ENCODE assay signal across 29 cellular contexts in the genomic region with DNA sequence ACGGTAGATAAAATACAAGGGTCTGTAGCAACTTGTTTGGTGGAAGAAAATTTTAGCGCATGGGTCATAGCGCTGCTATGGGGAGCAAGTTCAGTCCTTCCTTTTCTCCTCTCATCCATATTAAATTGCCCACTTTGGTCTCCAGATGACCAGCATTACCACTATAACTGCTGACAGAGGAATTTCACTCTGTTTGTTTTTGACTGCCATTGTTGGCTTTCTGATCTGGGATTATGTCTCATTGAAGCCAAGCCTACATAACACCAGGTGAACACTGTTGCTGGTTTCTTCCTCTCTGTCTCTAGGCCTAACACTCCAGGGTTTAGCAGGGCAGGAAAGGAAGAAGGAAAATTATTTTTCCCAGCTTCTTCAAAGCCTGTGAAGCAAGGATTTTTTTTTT.
"Had no signal": no experiment of that assay in that cellular context is flagged by ENCODE, and none has a peak within 500 bp of the region (broad histone marks: within the 10 kb centered on the region; RNA-seq: fewer than 3 reads in every experiment).

No MANE protein-coding gene starts in this region.

- H3K36me3 ChIP-seq: adrenal gland, breast epithelium had no signal

- ATAC-seq: activated CD8-positive, alpha-beta T cell treated with anti-CD3 and anti-CD28 coated beads, Interleukin-2, amount 10 ng/mL, durations not matched to agents 7 days and 5 days; activated naive CD4-positive, alpha-beta T cell treated with anti-CD3 and anti-CD28 coated beads, Interleukin-2, amount 50 U/mL, for 72 hours; body of pancreas had no signal

- H3K27ac ChIP-seq: adrenal gland, body of pancreas, breast epithelium, PC-9 had no signal

- H3K4me1 ChIP-seq: body of pancreas, breast epithelium had no signal

- H3K27ac Mint-ChIP-seq: activated CD4-positive, alpha-beta T cell treated with anti-CD3 and anti-CD28 coated beads, Interleukin-2, amount 10 ng/mL, durations not matched to agents 7 days and 5 days; activated CD8-positive, alpha-beta T cell treated with anti-CD3 and anti-CD28 coated beads, Interleukin-2, amount 10 ng/mL, durations not matched to agents 7 days and 5 days; activated naive CD4-positive, alpha-beta T cell treated with anti-CD3 and anti-CD28 coated beads, Interleukin-2, amount 50 U/mL, for 72 hours; activated T-cell treated with anti-CD3 and anti-CD28 coated beads, Interleukin-2, amount 50 U/mL, for 24 hours; activated T-helper 2 cell treated with anti-CD3 and anti-CD28 coated beads, Interferon-gamma antibody, Interleukin-2, Interleukin-4, amounts not matched to agents 10 μg/mL and 5 μg/mL and 100 μg/mL, durations not matched to agents 14 hours and 24 hours and 36 hours; T-helper 2 cell treated with Interferon-gamma antibody and Interleukin-4, amounts not matched to agents 5 μg/mL and 100 μg/mL, for 36 hours had no signal

- H3K4me2 ChIP-seq: PC-9 had no signal

- H3K36me3 Mint-ChIP-seq: activated naive CD4-positive, alpha-beta T cell treated with anti-CD3 and anti-CD28 coated beads, Interleukin-2, amount 50 U/mL, for 72 hours had no signal

- H3K4me3 Mint-ChIP-seq: activated CD4-positive, alpha-beta T cell treated with anti-CD3 and anti-CD28 coated beads, Interleukin-2, amount 10 ng/mL, durations not matched to agents 7 days and 5 days; activated CD8-positive, alpha-beta T cell treated with anti-CD3 and anti-CD28 coated beads, Interleukin-2, amount 10 ng/mL, durations not matched to agents 7 days and 5 days; activated T-cell treated with anti-CD3 and anti-CD28 coated beads, Interleukin-2, amount 50 U/mL, for 24 hours; T-helper 2 cell treated with Interferon-gamma antibody and Interleukin-4, amounts not matched to agents 5 μg/mL and 100 μg/mL, for 36 hours had no signal

- H3K27me3 ChIP-seq: adrenal gland, body of pancreas, breast epithelium had no signal

- H3K9me3 ChIP-seq: adrenal gland, breast epithelium had no signal

- H3K27me3 Mint-ChIP-seq: activated CD4-positive, alpha-beta T cell treated with anti-CD3 and anti-CD28 coated beads, Interleukin-2, amount 10 ng/mL, durations not matched to agents 7 days and 5 days; activated T-cell treated with anti-CD3 and anti-CD28 coated beads, Interleukin-2, amount 50 U/mL, for 24 hours had no signal

- DNase-seq: activated CD4-positive, alpha-beta T cell treated with anti-CD3 and anti-CD28 coated beads, Interleukin-2, amount 10 ng/mL, durations not matched to agents 7 days and 5 days; activated CD4-positive, alpha-beta T cell treated with anti-CD3 and anti-CD28 coated beads, Interleukin-2, amount 50 U/mL, for 48 hours; activated CD8-positive, alpha-beta T cell treated with anti-CD3 and anti-CD28 coated beads, Interleukin-2, amount 10 ng/mL, durations not matched to agents 7 days and 5 days; activated gamma-delta T cell; activated naive CD4-positive, alpha-beta T cell treated with Interleukin-2 at 50 U/mL for 16 hours; activated T-cell treated with anti-CD3 and anti-CD28 coated beads, Interleukin-2, amount 50 U/mL, for 24 hours; adrenal gland; body of pancreas; NCI-H1105; NCI-H1417 treated with DMSO at 0.1 percent for 48 hours; NCI-H187 treated with DMSO at 0.1 percent for 48 hours; NCI-H2081; NCI-H2171 treated with DMSO at 0.1 percent for 48 hours; NCI-H2227 treated with DMSO at 0.1 percent for 48 hours; NCI-H446; NCI-H510A treated with DMSO at 0.1 percent for 48 hours; NCI-H526 treated with DMSO at 0.1 percent for 48 hours; NCI-H774; NK-92 treated with Interleukin-12 subunit alpha and Interleukin-12 subunit beta, amount 100 ng/mL, for 24 hours; PC-9; Right ventricle myocardium superior; SW 1271 had no signal

- H3K9me3 Mint-ChIP-seq: activated CD4-positive, alpha-beta T cell treated with anti-CD3 and anti-CD28 coated beads, Interleukin-2, amount 10 ng/mL, durations not matched to agents 7 days and 5 days; activated naive CD4-positive, alpha-beta T cell treated with anti-CD3 and anti-CD28 coated beads, Interleukin-2, amount 50 U/mL, for 72 hours; activated T-cell treated with anti-CD3 and anti-CD28 coated beads, Interleukin-2, amount 50 U/mL, for 24 hours; activated T-helper 2 cell treated with anti-CD3 and anti-CD28 coated beads, Interferon-gamma antibody, Interleukin-2, Interleukin-4, amounts not matched to agents 10 μg/mL and 5 μg/mL and 100 μg/mL, durations not matched to agents 14 hours and 24 hours and 36 hours; T-helper 2 cell treated with Interferon-gamma antibody and Interleukin-4, amounts not matched to agents 5 μg/mL and 100 μg/mL, for 36 hours had no signal

- H3K4me3 ChIP-seq: adrenal gland, body of pancreas, breast epithelium, PC-9 had no signal

- H2AFZ ChIP-seq: PC-9 had no signal

- FAIRE-seq: astrocyte, RCC 7860, TTC549 had no signal
